ENCODE assay signal across 9 cellular contexts in genomic region chr1:211329764-211330201, GRCh38. TPM values are rescaled to one million over a fixed set of nuclear protein-coding genes. Genes with fewer than 3 reads are reported as not detected.
DNase-seq lines count a peak whose midpoint lies in the region; ATAC-seq and TF ChIP-seq lines count a peak whose summit lies in the region.
"Had no signal": no experiment of that assay in that cellular context is flagged by ENCODE, and none has a peak within 500 bp of the region (broad histone marks: within the 10 kb centered on the region; RNA-seq: fewer than 3 reads in every experiment).

No MANE protein-coding gene starts in this region.

- BruUV-seq in IMR-90 (replicated peaks; lab: Mats Ljungman, UMichigan): no TSS peak

- H3K4me3 ChIP-seq in IMR-90 (ENCODE audit: insufficient read depth, low read depth, low read length): no peak overlapping the region
- H3K4me3 ChIP-seq in left lung: no peak overlapping the region
- H3K4me3 ChIP-seq: suprapubic skin had no signal

- peaks cover 49% of the 10 kb centered on the region for H4K20me1 ChIP-seq in IMR-90 (ENCODE audit: insufficient read depth, low read length)

- H3K27me3 ChIP-seq in IMR-90 (ENCODE audit: control insufficient read depth, insufficient read depth, low read length) (no peaks in the 10 kb centered on the region), left lung (peaks cover 0 to 9% of the 10 kb centered on the region in 2 donors)
- H3K27me3 ChIP-seq: suprapubic skin had no signal

- no peak overlapping the region for H3K4ac ChIP-seq in IMR-90 (ENCODE audit: low read depth, low read length)

- no peak overlapping the region for H2BK20ac ChIP-seq in IMR-90 (ENCODE audit: low read depth, low read length)

- POLR2A ChIA-PET in IMR-90 (lab: Charles Lee; ENCODE audit: unreplicated experiment): no interaction called here

- no peak overlapping the region for H3K18ac ChIP-seq in IMR-90 (ENCODE audit: low read depth, low read length)

- intact Hi-C loops in IMR-90 (cut with micrococcal nuclease): no loop called here
- intact Hi-C loops in left lung (cut with DNase I): loop anchor here in 1 of 2 donors (10.0 kb wide), 2 partner anchors 145 to 185 kb away; no protein-coding TSS in a partner anchor

- H3K4me1 ChIP-seq in IMR-90 (ENCODE audit: control insufficient read depth, insufficient read depth, low read length) (peaks cover 16% of the 10 kb centered on the region), left lung (peaks cover 4 to 17% of the 10 kb centered on the region in 2 donors)

- H2AK5ac ChIP-seq in IMR-90 (ENCODE audit: low read depth, low read length): no peak overlapping the region

- DNase-seq in IMR-90: no peak
- DNase-seq in islet precursor cell: peak; percentile 71
- no peak for DNase-seq in G401 (ENCODE audit: low spot score)
- DNase-seq in NCI-H1694 treated with DMSO at 0.1 percent for 48 hours (lab: John Stamatoyannopoulos, UW): no peak
- no peak for DNase-seq in D341Med (ENCODE audit: low spot score)
- no peak for DNase-seq in left lung

- WGBS in IMR-90 (ENCODE audit: extremely low coverage in 2 of 2, insufficient read length in 1 of 2), 2 experiments: 100% methylated on average over 1 of the region's 4 CpGs; no CpG with 5 or more reads in 1 of the 2 experiments

- TF ChIP-seq CTCF in IMR-90 (conservative IDR thresholded peaks at IDR 0.05; ENCODE audit: low read depth, low read length): no peak
- TF ChIP-seq CTCF in left lung (IDR thresholded peaks at IDR 0.05): no peak

- H4K5ac ChIP-seq in IMR-90 (ENCODE audit: low read depth, low read length): no peak overlapping the region

- H3K36me3 ChIP-seq in IMR-90 (ENCODE audit: control insufficient read depth, insufficient read depth, low read length): no peaks in the 10 kb centered on the region
- H3K36me3 ChIP-seq in left lung: no peaks in the 10 kb centered on the region
- H3K36me3 ChIP-seq: suprapubic skin had no signal

- H3K79me1 ChIP-seq in IMR-90 (ENCODE audit: low read depth in 1 of 2, low read length in 2 of 2): peaks cover 31 to 74% of the 10 kb centered on the region in 2 experiments

- no peak overlapping the region for H3K56ac ChIP-seq in IMR-90 (ENCODE audit: extremely low read depth, insufficient read depth, low read length)

- no peak overlapping the region for H3K14ac ChIP-seq in IMR-90 (replicated peaks; ENCODE audit: low read depth, low read length)

- CTCF ChIA-PET in IMR-90 (lab: Yijun Ruan, JAX): no interaction called here

- H3K4me2 ChIP-seq in IMR-90 (ENCODE audit: low read depth, low read length): no peak overlapping the region

- TF ChIP-seq RAD21 in IMR-90 (IDR thresholded peaks at IDR 0.05; ENCODE audit: low read length): no peak

- H3K9me3 ChIP-seq in IMR-90 (ENCODE audit: control insufficient read depth, insufficient read depth, low read length): no peaks in the 10 kb centered on the region
- H3K9me3 ChIP-seq in left lung: no peaks in the 10 kb centered on the region
- H3K9me3 ChIP-seq: suprapubic skin had no signal

- peaks cover 38% of the 10 kb centered on the region for H3K9me1 ChIP-seq in IMR-90 (ENCODE audit: insufficient read depth, low read length)

- H2AFZ ChIP-seq in IMR-90 (replicated peaks; ENCODE audit: low read length, poor library complexity): no peak overlapping the region

- no peak overlapping the region for H2BK5ac ChIP-seq in IMR-90 (ENCODE audit: low read depth, low read length, poor library complexity, severe bottlenecking)

- in situ Hi-C loops in IMR-90 (cut with MboI; ENCODE audit: low sequenced_read_pairs): loop anchor here (5.0 to 10.0 kb wide), 2 partner anchors 145 to 183 kb away; no protein-coding TSS in a partner anchor
- in situ Hi-C loops in G401 (cut with HindIII; ENCODE audit: low sequenced_read_pairs): no loop called here

- 0 out of 2 replicates have a peak overlapping the region, but pooled peaks have one; percentile 11 for H3K23ac ChIP-seq in IMR-90 (ENCODE audit: low read depth, low read length)

- H3K27ac ChIP-seq in IMR-90 (ENCODE audit: insufficient read depth, low read length) (no peak overlapping the region), left lung (no peak overlapping the region)
- H3K27ac ChIP-seq: suprapubic skin had no signal

- dilution Hi-C loops in IMR-90 (cut with HindIII; ENCODE audit: low sequenced_read_pairs, unreplicated experiment): no loop called here

- peak overlapping the region; percentile 38 for H2AK9ac ChIP-seq in IMR-90 (replicated peaks; ENCODE audit: low read depth, low read length, poor library complexity)

- H4K91ac ChIP-seq in IMR-90 (ENCODE audit: insufficient read depth, low read depth, low read length): no peak overlapping the region

- H2BK15ac ChIP-seq in IMR-90 (ENCODE audit: low read depth, low read length): no peak overlapping the region

- H4K8ac ChIP-seq in IMR-90 (ENCODE audit: low read depth in 2 of 2, low read length in 2 of 2): no peak overlapping the region

- ATAC-seq in GM18505 (IDR thresholded peaks at IDR 0.05; ENCODE audit: unreplicated experiment) (peak; percentile 52), GM21526 (IDR thresholded peaks at IDR 0.05; ENCODE audit: low FRiP score, unreplicated experiment) (peak; percentile 60), IMR-90 (ENCODE audit: low read depth) (no peak), left lung (no peak)

- H2BK120ac ChIP-seq in IMR-90 (ENCODE audit: low read depth, low read length): no peak overlapping the region

- H3K9ac ChIP-seq in IMR-90 (ENCODE audit: low read depth, low read length): no peak overlapping the region

- no peak for TF ChIP-seq POLR2A in GM18505 (IDR thresholded peaks at IDR 0.05; ENCODE audit: borderline replicate concordance, extremely low read depth, insufficient read depth, insufficient read length)
- TF ChIP-seq POLR2A in IMR-90 (IDR thresholded peaks at IDR 0.05; ENCODE audit: low read depth, low read length): no peak

TF ChIP-seq in IMR-90, 13 proteins besides CTCF, POLR2A, EP300 and RAD21:
- TF ChIP-seq BHLHE40 (IDR thresholded peaks at IDR 0.05; ENCODE audit: low read depth, low read length) (no peak), CEBPB (IDR thresholded peaks at IDR 0.05; ENCODE audit: low read depth, low read length) (no peak), CHD1 (IDR thresholded peaks at IDR 0.05; ENCODE audit: low read depth, low read length) (no peak), SMC3 (IDR thresholded peaks at IDR 0.05; ENCODE audit: low read depth, low read length) (no peak), RCOR1 (IDR thresholded peaks at IDR 0.05; ENCODE audit: insufficient replicate concordance, low read length) (no peak), NFE2L2 (IDR thresholded peaks at IDR 0.05; ENCODE audit: low read depth, low read length) (no peak), RFX5 (IDR thresholded peaks at IDR 0.05; ENCODE audit: low read depth, low read length) (no peak), MAFK (IDR thresholded peaks at IDR 0.05; ENCODE audit: low read depth, low read length) (no peak), MAZ (IDR thresholded peaks at IDR 0.05; ENCODE audit: borderline replicate concordance, low read depth, low read length) (no peak), FOS (IDR thresholded peaks at IDR 0.05; ENCODE audit: low read depth, low read length) (no peak), USF2 (IDR thresholded peaks at IDR 0.05; ENCODE audit: low read depth, low read length) (no peak), MXI1 (IDR thresholded peaks at IDR 0.05; ENCODE audit: borderline replicate concordance, low read depth, low read length) (no peak)

RNA-seq across cellular contexts. Expression of gene TRAF5, which starts 3.1 kb away (rescaled TPM):
- total RNA-seq in IMR-90 (2012; rRNA removed) (10.0 and 13.1 TPM in 2 replicates), left lung (10 to 100 TPM; 10.1 to 11.5 TPM)
- polyA plus RNA-seq in IMR-90 (2012; rRNA removed): 11.0 and 14.7 TPM in 2 replicates
- polyA plus RNA-seq in IMR-90 (2012; cell fraction: cytosol; rRNA removed): 2.9 and 4.3 TPM in 2 replicates
- polyA plus RNA-seq in IMR-90 (2012; cell fraction: nucleus; rRNA removed; ENCODE audit: low replicate concordance): 21.7 and 89.3 TPM in 2 replicates
- 0.17 TPM in 1 of 2 replicates, not detected in the other for total RNA-seq in G401 (2014; rRNA removed; shearing (Covaris generic))

Comparison
In these comparisons a context has a peak if more than half of its experiments do, and no peak if none do; other contexts are left out.
1. ATAC-seq: peak in GM18505 (single experiment) and GM21526 (single experiment); none in IMR-90 (single experiment) and left lung (single experiment).